Comparison of ENCODE assay signal across 17 cellular contexts in genomic region chr2:187529248-187529976, GRCh38. TPM values are rescaled to one million over a fixed set of nuclear protein-coding genes. Genes with fewer than 3 reads are reported as not detected.
"Had no signal": no experiment of that assay in that cellular context is flagged by ENCODE, and none has a peak within 500 bp of the region (broad histone marks: within the 10 kb centered on the region; RNA-seq: fewer than 3 reads in every experiment).

No MANE protein-coding gene starts in this region.

- H3K36me3 ChIP-seq: breast epithelium had no signal

- H3K9ac ChIP-seq: parathyroid adenoma had no signal

- H3K4me3 ChIP-seq: breast epithelium, gastrocnemius medialis, left lung, mucosa of descending colon had no signal

- DNase-seq: activated CD4-positive, alpha-beta T cell treated with anti-CD3 and anti-CD28 coated beads, Interleukin-2, amount 50 U/mL, for 4 hours; activated effector memory CD4-positive, alpha-beta T cell treated with anti-CD3 and anti-CD28 coated beads, Interleukin-2, amount 50 U/mL, for 16 hours; activated naive CD4-positive, alpha-beta T cell treated with anti-CD3 and anti-CD28 coated beads, Interleukin-2, amount 50 U/mL, for 16 hours; activated T-cell treated with anti-CD3 and anti-CD28 coated beads, Interleukin-2, amount 50 U/mL, for 72 hours; aorta; effector CD4-positive, alpha-beta T cell; gastrocnemius medialis; head of caudate nucleus; kidney; left lung; mucosa of descending colon; naive B cell; stimulated activated naive B cell treated with anti-CD40 and anti-IgM and Interleukin-4, amounts not matched to agents 10 μg/mL and 1 μg/mL and 100 μg/mL, for 72 hours; T-helper 2 cell had no signal

- H3K27me3 Mint-ChIP-seq: stimulated activated naive B cell treated with anti-CD40 and anti-IgM and Interleukin-4, amounts not matched to agents 10 μg/mL and 1 μg/mL and 100 μg/mL, for 72 hours had no signal

- H3K4me3 Mint-ChIP-seq: activated T-cell treated with anti-CD3 and anti-CD28 coated beads, Interleukin-2, amount 50 U/mL, for 72 hours; naive B cell; stimulated activated naive B cell treated with anti-CD40 and anti-IgM and Interleukin-4, amounts not matched to agents 10 μg/mL and 1 μg/mL and 100 μg/mL, for 72 hours had no signal

- H3K27ac ChIP-seq: breast epithelium, gastrocnemius medialis, left lung, parathyroid adenoma had no signal

- H3K9me3 ChIP-seq: breast epithelium, gastrocnemius medialis, mucosa of descending colon had no signal

- H3K4me1 Mint-ChIP-seq: naive B cell; stimulated activated naive B cell treated with anti-CD40 and anti-IgM and Interleukin-4, amounts not matched to agents 10 μg/mL and 1 μg/mL and 100 μg/mL, for 72 hours had no signal

- H3K4me1 ChIP-seq: breast epithelium, left lung, parathyroid adenoma had no signal

- H3K27ac Mint-ChIP-seq: activated T-cell treated with anti-CD3 and anti-CD28 coated beads, Interleukin-2, amount 50 U/mL, for 72 hours; naive B cell; stimulated activated naive B cell treated with anti-CD40 and anti-IgM and Interleukin-4, amounts not matched to agents 10 μg/mL and 1 μg/mL and 100 μg/mL, for 72 hours had no signal

- ATAC-seq: activated T-cell treated with anti-CD3 and anti-CD28 coated beads, Interleukin-2, amount 50 U/mL, for 72 hours; gastrocnemius medialis; mucosa of descending colon; stimulated activated naive B cell treated with anti-CD40 and anti-IgM and Interleukin-4, amounts not matched to agents 10 μg/mL and 1 μg/mL and 100 μg/mL, for 72 hours had no signal

- H3K79me2 ChIP-seq: parathyroid adenoma had no signal

- H2AFZ ChIP-seq: parathyroid adenoma had no signal

- H3K27me3 ChIP-seq: breast epithelium, gastrocnemius medialis, left lung had no signal

- H3K9me3 Mint-ChIP-seq: activated T-cell treated with anti-CD3 and anti-CD28 coated beads, Interleukin-2, amount 50 U/mL, for 72 hours had no signal

- H3K36me3 Mint-ChIP-seq: naive B cell; stimulated activated naive B cell treated with anti-CD40 and anti-IgM and Interleukin-4, amounts not matched to agents 10 μg/mL and 1 μg/mL and 100 μg/mL, for 72 hours had no signal

RNA-seq across cellular contexts. Expression of gene TFPI, which starts 24.8 kb away (rescaled TPM):
- total RNA-seq: activated CD8-positive, alpha-beta memory T cell treated with anti-CD3 and anti-CD28 coated beads for 36 hours had no signal
